In the genomic region with DNA sequence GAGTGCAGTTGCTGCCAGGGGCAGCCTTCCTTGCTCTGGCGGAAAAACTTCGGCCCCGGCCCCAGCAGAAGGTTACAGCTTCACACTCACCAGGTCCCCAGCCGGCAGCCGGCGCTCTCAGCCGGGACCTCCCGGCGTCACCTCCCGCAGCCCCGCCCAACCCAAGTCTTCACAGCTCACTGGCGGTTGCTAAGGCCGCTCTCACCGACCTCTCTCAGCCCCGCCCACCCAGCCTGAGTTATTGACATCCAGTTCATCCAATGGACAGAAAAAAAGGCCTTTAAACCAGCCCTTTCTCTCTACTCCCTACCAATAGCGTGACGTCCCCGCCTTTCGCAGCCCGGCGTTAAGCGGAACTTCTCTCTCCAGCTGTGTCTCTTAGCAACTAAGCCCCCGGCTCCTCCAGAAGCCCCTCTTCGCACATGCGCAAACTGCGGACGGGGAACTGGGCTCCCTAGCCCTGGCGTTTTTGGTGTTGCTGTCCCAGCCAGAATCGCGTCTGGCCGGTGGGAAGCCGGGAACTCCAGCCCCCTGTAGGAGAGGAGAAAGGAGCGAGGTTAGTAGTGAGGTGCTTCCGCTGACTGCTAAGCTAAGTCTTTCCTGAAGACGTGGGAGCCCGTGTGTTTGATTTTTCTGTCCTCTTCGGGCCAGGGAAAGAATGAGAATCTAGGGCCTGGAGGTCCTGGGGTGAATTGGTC, we compare ENCODE assay signal across 8 cellular contexts. TPM values are rescaled to one million over a fixed set of nuclear protein-coding genes. Genes with fewer than 3 reads are reported as not detected.
DNase-seq lines count a peak whose midpoint lies in the region; ATAC-seq lines count a peak whose summit lies in the region.

A gene (plus strand): TSS at position 376 of the 698 bp plus-strand sequence. CDS start 9,189 bp downstream, outside the sequence.

- H3K9me3 ChIP-seq in effector memory CD4-positive, alpha-beta T cell (ENCODE audit: control insufficient read depth, low read length): no peaks in the 10 kb centered on the region

- H3K36me3 ChIP-seq in effector memory CD4-positive, alpha-beta T cell (ENCODE audit: control insufficient read depth, insufficient read depth, low read length): no peaks in the 10 kb centered on the region

- DNase-seq in COR-L47 (lab: John Stamatoyannopoulos, UW) (peak; percentile 97), HT1080 (ENCODE audit: low read depth) (peak; percentile 100), lung microvascular endothelial cell (ENCODE audit: low read depth in 2 of 2) (peak; percentile 99)
- peak; percentile 93 for DNase-seq in NK-92 treated with Interleukin-12 subunit alpha and Interleukin-12 subunit beta, amount 100 ng/mL, for 24 hours (lab: John Stamatoyannopoulos, UW)
- peak; percentile 97 to 98 for DNase-seq in activated CD8-positive, alpha-beta memory T cell treated with anti-CD3 and anti-CD28 coated beads for 4 hours (ENCODE audit: low read depth in 2 of 2)
- DNase-seq in effector memory CD4-positive, alpha-beta T cell: peak; percentile 96 to 98 (median 98)
- peak; percentile 95 to 99 (median 98) for DNase-seq in stimulated activated CD4-positive, alpha-beta T cell treated with anti-CD3 and anti-CD28 coated beads, TNF-alpha, amount 100 ng/mL, for 4 hours (ENCODE audit: low read depth in 3 of 3)

- peak within 1 kb of the TSS; percentile 90 for H3K4me3 ChIP-seq in effector memory CD4-positive, alpha-beta T cell (ENCODE audit: insufficient read depth, low read depth, low read length, poor library complexity, severe bottlenecking)

- H3K4me1 ChIP-seq in effector memory CD4-positive, alpha-beta T cell (ENCODE audit: control insufficient read depth, insufficient read depth, low read length, poor library complexity, severe bottlenecking): peaks cover 14% of the 10 kb centered on the region

- no peaks in the 10 kb centered on the region for H3K27me3 ChIP-seq in effector memory CD4-positive, alpha-beta T cell (replicated peaks; ENCODE audit: control insufficient read depth, insufficient read depth, low read length, poor library complexity, severe bottlenecking)

- H3K27ac ChIP-seq in effector memory CD4-positive, alpha-beta T cell (ENCODE audit: insufficient read depth, low read length, poor library complexity, severe bottlenecking): peak within 1 kb of the TSS; percentile 89

- ATAC-seq in GM21367 (IDR thresholded peaks at IDR 0.05; ENCODE audit: unreplicated experiment): peak; percentile 100

RNA-seq across cellular contexts. Expression of the gene that starts here (rescaled TPM):
- total RNA-seq in HT1080 (2014; rRNA removed; shearing (Covaris generic)): 1.5 and 1.7 TPM in 2 replicates
- polyA plus RNA-seq in HT1080 (2015; cell fraction: cytosol; rRNA removed): 2.3 and 2.8 TPM in 2 replicates
- 2.1 and 2.7 TPM in 2 replicates for polyA plus RNA-seq in HT1080 (2015; cell fraction: nucleus; rRNA removed)
- 4.1 and 4.4 TPM in 2 replicates for total RNA-seq in lung microvascular endothelial cell

Comparison
In these comparisons a context has a peak if more than half of its experiments do, and no peak if none do; other contexts are left out.
1. Peak in every context shown above with its lines: DNase-seq, ATAC-seq, H3K4me3 ChIP-seq and H3K27ac ChIP-seq.